Comparison of ENCODE assay signal across 8 cellular contexts in the genomic region with DNA sequence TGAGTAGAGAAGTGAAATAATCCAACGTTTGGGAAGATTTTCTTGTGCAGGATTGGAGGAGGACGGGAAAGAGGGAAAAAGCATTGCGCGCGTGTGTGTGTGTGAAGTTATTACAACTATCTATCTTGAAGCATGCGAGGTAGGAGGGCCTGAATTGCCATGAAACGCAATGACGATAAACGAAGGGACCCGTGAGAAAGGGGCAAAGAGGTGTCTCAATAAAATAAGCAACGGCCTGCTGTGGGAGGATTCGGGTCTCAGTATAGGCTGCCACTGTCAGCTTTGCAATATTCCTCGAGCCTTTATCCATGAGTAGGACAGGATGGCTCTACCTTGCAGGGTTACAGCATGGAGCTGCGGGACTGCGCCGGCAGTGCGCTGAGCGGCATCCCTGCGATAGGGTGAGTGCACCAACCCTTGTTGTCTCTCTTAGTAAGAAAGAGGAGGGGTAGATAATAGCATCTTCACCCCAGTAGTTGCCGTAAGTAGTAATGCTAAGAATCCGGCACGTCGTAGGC. TPM values are rescaled to one million over a fixed set of nuclear protein-coding genes. Genes with fewer than 3 reads are reported as not detected.
DNase-seq lines count a peak whose midpoint lies in the region; ATAC-seq lines count a peak whose summit lies in the region.

No MANE protein-coding gene starts in this region.

- peaks cover 3% of the 10 kb centered on the region; the same call in 1 of the 2 replicates for H3K4me1 ChIP-seq in iPS DF 6.9 (ENCODE audit: control insufficient read depth, insufficient read depth, low read length)

- H3K27me3 ChIP-seq in iPS DF 6.9 (ENCODE audit: control insufficient read depth, insufficient read depth, low read length) = no peaks in the 10 kb centered on the region

- H3K9me3 ChIP-seq in iPS DF 6.9 (ENCODE audit: control insufficient read depth, insufficient read depth, low read length) = no peaks in the 10 kb centered on the region

- peaks cover 14% of the 10 kb centered on the region for H3K36me3 Mint-ChIP-seq in activated T-helper 1 cell treated with anti-CD3 and anti-CD28 coated beads, Interleukin-12 subunit alpha, Interleukin-12 subunit beta, Interleukin-2, Interleukin-4 antibody, amounts not matched to agents 30 ng/mL and 10 ng/mL and 1 ng/mL, durations not matched to agents 14 hours and 24 hours and 36 hours (ENCODE audit: low read depth)

- H3K4me1 Mint-ChIP-seq in activated T-helper 1 cell treated with anti-CD3 and anti-CD28 coated beads, Interleukin-12 subunit alpha, Interleukin-12 subunit beta, Interleukin-2, Interleukin-4 antibody, amounts not matched to agents 30 ng/mL and 10 ng/mL and 1 ng/mL, durations not matched to agents 14 hours and 24 hours and 36 hours (ENCODE audit: low read depth) = peaks cover 58% of the 10 kb centered on the region

- no peaks in the 10 kb centered on the region for H3K9me3 Mint-ChIP-seq in activated T-helper 1 cell treated with anti-CD3 and anti-CD28 coated beads, Interleukin-12 subunit alpha, Interleukin-12 subunit beta, Interleukin-2, Interleukin-4 antibody, amounts not matched to agents 30 ng/mL and 10 ng/mL and 1 ng/mL, durations not matched to agents 14 hours and 24 hours and 36 hours

- peaks cover 4% of the 10 kb centered on the region for H3K27me3 Mint-ChIP-seq in activated T-helper 1 cell treated with anti-CD3 and anti-CD28 coated beads, Interleukin-12 subunit alpha, Interleukin-12 subunit beta, Interleukin-2, Interleukin-4 antibody, amounts not matched to agents 30 ng/mL and 10 ng/mL and 1 ng/mL, durations not matched to agents 14 hours and 24 hours and 36 hours (ENCODE audit: insufficient read depth)

- no CpG with 5 or more reads among the region's 23 CpGs for WGBS in iPS DF 6.9 (ENCODE audit: insufficient coverage, insufficient read length)

- H3K27ac ChIP-seq in iPS DF 6.9 (ENCODE audit: low read length) = no peak overlapping the region

- peak overlapping the region; percentile 96 for H3K4me3 Mint-ChIP-seq in activated T-helper 1 cell treated with anti-CD3 and anti-CD28 coated beads, Interleukin-12 subunit alpha, Interleukin-12 subunit beta, Interleukin-2, Interleukin-4 antibody, amounts not matched to agents 30 ng/mL and 10 ng/mL and 1 ng/mL, durations not matched to agents 14 hours and 24 hours and 36 hours

- intact Hi-C loops in activated T-helper 1 cell treated with anti-CD3 and anti-CD28 coated beads, Interleukin-12 subunit alpha, Interleukin-12 subunit beta, Interleukin-2, Interleukin-4 antibody, amounts not matched to agents 30 ng/mL and 10 ng/mL and 1 ng/mL, durations not matched to agents 14 hours and 24 hours and 36 hours (cut with micrococcal nuclease) = loop anchor here (1.0 to 5.0 kb wide), 12 partner anchors 30 to 1265 kb away; a partner anchor contains a TSS
- intact Hi-C loops in posterior vena cava (cut with DNase I) = no loop called here

- H3K36me3 ChIP-seq in iPS DF 6.9 (ENCODE audit: control insufficient read depth, insufficient read depth, low read length) = no peaks in the 10 kb centered on the region

- DNase-seq in A172 (ENCODE audit: low spot score) (peak; percentile 3), iPS DF 6.9 (ENCODE audit: low read depth, low spot score) (peak; percentile 27), NCI-H187 (lab: John Stamatoyannopoulos, UW) (no peak), posterior vena cava (ENCODE audit: low spot score) (no peak)
- DNase-seq in activated T-helper 1 cell treated with anti-CD3 and anti-CD28 coated beads, Interleukin-12 subunit alpha, Interleukin-12 subunit beta, Interleukin-2, Interleukin-4 antibody, amounts not matched to agents 30 ng/mL and 10 ng/mL and 1 ng/mL, durations not matched to agents 14 hours and 24 hours and 36 hours (ENCODE audit: low spot score) = no peak
- DNase-seq in stimulated activated naive CD8-positive, alpha-beta T cell treated with anti-CD3 and anti-CD28 coated beads, Interleukin-15, Interleukin-2, amounts not matched to agents 100 U/mL and 50 U/mL, for 24 hours = no peak

- H3K27ac Mint-ChIP-seq in activated T-helper 1 cell treated with anti-CD3 and anti-CD28 coated beads, Interleukin-12 subunit alpha, Interleukin-12 subunit beta, Interleukin-2, Interleukin-4 antibody, amounts not matched to agents 30 ng/mL and 10 ng/mL and 1 ng/mL, durations not matched to agents 14 hours and 24 hours and 36 hours = peak overlapping the region; percentile 36

- peak overlapping the region; percentile 56; the same call in 1 of the 2 replicates for H3K4me3 ChIP-seq in iPS DF 6.9 (ENCODE audit: low read length)

- peak; percentile 28 for ATAC-seq in GM19324 (IDR thresholded peaks at IDR 0.05; ENCODE audit: low FRiP score, unreplicated experiment)
- peak; percentile 46 for ATAC-seq in HG03354 (IDR thresholded peaks at IDR 0.05; ENCODE audit: poor library complexity, severe bottlenecking, unreplicated experiment)
- ATAC-seq in stimulated activated naive CD8-positive, alpha-beta T cell treated with anti-CD3 and anti-CD28 coated beads, Interleukin-15, Interleukin-2, amounts not matched to agents 100 U/mL and 50 U/mL, for 24 hours = peak; percentile 28

RNA-seq across cellular contexts. Expression of a gene that starts 0.6 kb away (rescaled TPM):
- total RNA-seq in A172 (2014; rRNA removed; shearing (Covaris generic)) = 10.3 and 12.1 TPM in 2 replicates
- total RNA-seq in activated T-helper 1 cell treated with anti-CD3 and anti-CD28 coated beads, Interleukin-12 subunit alpha, Interleukin-12 subunit beta, Interleukin-2, Interleukin-4 antibody, amounts not matched to agents 30 ng/mL and 10 ng/mL and 1 ng/mL, durations not matched to agents 14 hours and 24 hours and 36 hours = 53.3 and 53.4 TPM in 2 replicates
- 10 to 100 TPM; 22.1 to 24.7 TPM for total RNA-seq in posterior vena cava

RNA-seq across cellular contexts. Expression of a gene that starts 51.1 kb away (rescaled TPM):
- total RNA-seq in A172 (2014; rRNA removed; shearing (Covaris generic)) = 41.8 and 47.8 TPM in 2 replicates
- total RNA-seq in activated T-helper 1 cell treated with anti-CD3 and anti-CD28 coated beads, Interleukin-12 subunit alpha, Interleukin-12 subunit beta, Interleukin-2, Interleukin-4 antibody, amounts not matched to agents 30 ng/mL and 10 ng/mL and 1 ng/mL, durations not matched to agents 14 hours and 24 hours and 36 hours = 23.9 and 28.5 TPM in 2 replicates
- total RNA-seq in posterior vena cava = 10 to 100 TPM; 48.4 to 50.8 TPM

Comparison
In these comparisons a context has a peak if more than half of its experiments do, and no peak if none do; other contexts are left out.
1. DNase-seq: peak in A172 (single experiment) and iPS DF 6.9 (single experiment); none in activated T-helper 1 cell treated with anti-CD3 and anti-CD28 coated beads, Interleukin-12 subunit alpha, Interleukin-12 subunit beta, Interleukin-2, Interleukin-4 antibody, amounts not matched to agents 30 ng/mL and 10 ng/mL and 1 ng/mL, durations not matched to agents 14 hours and 24 hours and 36 hours (single experiment), stimulated activated naive CD8-positive, alpha-beta T cell treated with anti-CD3 and anti-CD28 coated beads, Interleukin-15, Interleukin-2, amounts not matched to agents 100 U/mL and 50 U/mL, for 24 hours (single experiment), NCI-H187 (0 of 2) and posterior vena cava (single experiment).
2. Peak in every context shown above with its lines, with median percentiles within 50 percentile points of each other: ATAC-seq.